ENCODE assay signal across 20 cellular contexts in the genomic region with DNA sequence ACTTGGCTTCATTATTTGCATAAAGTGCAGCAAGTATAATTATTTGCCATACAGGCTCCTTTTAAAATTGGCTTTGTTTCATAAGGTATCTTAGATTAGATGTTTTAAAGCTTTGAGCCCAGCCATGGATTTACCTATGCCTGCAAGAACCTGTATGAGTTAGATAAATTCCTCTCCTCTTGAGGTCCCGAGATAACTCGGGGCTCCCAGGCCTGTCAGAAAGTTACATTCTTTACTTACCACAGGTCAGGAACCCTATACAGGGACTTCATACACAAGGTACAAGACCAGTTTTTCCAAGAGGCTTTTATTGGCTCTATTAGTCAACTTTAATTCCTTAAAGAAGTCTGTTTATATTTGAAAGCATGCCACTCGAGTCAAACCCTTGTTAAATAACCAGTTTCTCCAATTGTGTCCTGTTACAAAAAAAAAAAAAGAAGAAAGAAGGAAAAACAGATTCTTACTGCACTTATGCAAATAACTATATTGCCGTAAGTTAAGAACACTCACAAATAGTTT. TPM values are rescaled to one million over a fixed set of nuclear protein-coding genes. Genes with fewer than 3 reads are reported as not detected.
DNase-seq lines count a peak whose midpoint lies in the region; ATAC-seq and TF ChIP-seq lines count a peak whose summit lies in the region.
"Had no signal": no experiment of that assay in that cellular context is flagged by ENCODE, and none has a peak within 500 bp of the region (broad histone marks: within the 10 kb centered on the region; RNA-seq: fewer than 3 reads in every experiment).

No MANE protein-coding gene starts in this region.

- no peak for TF ChIP-seq POLR2A in HCT116 (IDR thresholded peaks at IDR 0.05; ENCODE audit: borderline replicate concordance, extremely low read depth, insufficient read depth, insufficient read length)
- TF ChIP-seq POLR2A in right lobe of liver (IDR thresholded peaks at IDR 0.05) = no peak

- H3K36me3 ChIP-seq in HCT116 (ENCODE audit: control insufficient read depth in 1 of 2, insufficient read depth in 2 of 2, low read length in 2 of 2) = no peaks in the 10 kb centered on the region
- no peaks in the 10 kb centered on the region for H3K36me3 ChIP-seq in Panc1 (ENCODE audit: control insufficient read depth, insufficient read depth, low read length)
- H3K36me3 ChIP-seq in smooth muscle cell (ENCODE audit: low read depth) = no peaks in the 10 kb centered on the region
- peaks cover 0 to 4% (median 0%) of the 10 kb centered on the region in 4 donors for H3K36me3 ChIP-seq in right lobe of liver
- H3K36me3 ChIP-seq: BE2C had no signal

- TF ChIP-seq CTCF in HCT116 (IDR thresholded peaks at IDR 0.05 in 2 of 3, conservative IDR thresholded peaks at IDR 0.05 in 1 of 3; ENCODE audit: borderline replicate concordance in 1 of 3, insufficient read depth in 1 of 3, low read depth in 2 of 3, low read length in 2 of 3) (no peak), Panc1 (IDR thresholded peaks at IDR 0.05) (no peak), foreskin keratinocyte (conservative IDR thresholded peaks at IDR 0.05) (no peak), smooth muscle cell (IDR thresholded peaks at IDR 0.05; ENCODE audit: borderline replicate concordance, insufficient read depth, poor library complexity, severe bottlenecking) (no peak), right lobe of liver (IDR thresholded peaks at IDR 0.05) (no peak)

- H3K27ac ChIP-seq in HCT116 (ENCODE audit: low read depth, low read length) (peak overlapping the region; percentile 100), Panc1 (ENCODE audit: low read length) (peak overlapping the region; percentile 94), foreskin keratinocyte (peak overlapping the region; percentile 92), smooth muscle cell (ENCODE audit: low read depth) (peak overlapping the region; percentile 80), right lobe of liver (no peak overlapping the region)

- H3K9me2 ChIP-seq in HCT116 (ENCODE audit: insufficient read depth) = no peaks in the 10 kb centered on the region

- intact Hi-C loops in HCT116 (cut with micrococcal nuclease) (loop anchor here (10.0 kb wide), 2 partner anchors 56 to 336 kb away; no protein-coding TSS in a partner anchor), Panc1 (cut with micrococcal nuclease; ENCODE audit: unreplicated experiment) (no loop called here), right lobe of liver (cut with DNase I) (no loop called here)

- 51% methylated on average over 4 of the region's 4 CpGs for WGBS in smooth muscle cell (ENCODE audit: low lambda C conversion rate)
- WGBS in right lobe of liver (ENCODE audit: insufficient coverage, low coverage, low lambda C conversion rate, missing lambda C conversion rate) = 68% methylated on average over 4 of the region's 4 CpGs

- CTCF ChIA-PET in HCT116 (lab: Charles Lee) (interaction anchor here (1.4 kb wide), 1 partner anchor 9 kb away, joined by 8 read pairs; no protein-coding TSS in a partner anchor), Panc1 (lab: Charles Lee) (no interaction called here)

- H3K79me2 ChIP-seq in HCT116 (ENCODE audit: insufficient read depth, low read length) (no peaks in the 10 kb centered on the region), smooth muscle cell (ENCODE audit: low read depth) (no peaks in the 10 kb centered on the region)

- peaks cover 3% of the 10 kb centered on the region for H3F3A ChIP-seq in smooth muscle cell (ENCODE audit: low read depth)

- peaks cover 55 to 94% of the 10 kb centered on the region in 2 experiments for H3K4me1 ChIP-seq in HCT116 (ENCODE audit: control insufficient read depth in 1 of 2, insufficient read depth in 2 of 2, low read length in 2 of 2)
- peaks cover 78% of the 10 kb centered on the region for H3K4me1 ChIP-seq in Panc1 (ENCODE audit: control insufficient read depth, insufficient read depth, low read length)
- H3K4me1 ChIP-seq in foreskin keratinocyte = peaks cover 28% of the 10 kb centered on the region
- peaks cover 35% of the 10 kb centered on the region for H3K4me1 ChIP-seq in smooth muscle cell (ENCODE audit: low read depth)
- H3K4me1 ChIP-seq in right lobe of liver = peaks cover 0 to 26% (median 5%) of the 10 kb centered on the region in 4 donors

- ATAC-seq in HCT116 (no peak), Panc1 (no peak), foreskin keratinocyte (no peak), right lobe of liver (no peak), HG03025 (IDR thresholded peaks at IDR 0.05; ENCODE audit: low FRiP score, unreplicated experiment) (no peak)
- ATAC-seq: GM12878, GM23338, HepG2 had no signal

- POLR2A ChIA-PET in HCT116 (lab: Charles Lee) (interaction anchor here (1.2 kb wide), 1 partner anchor 7 kb away, joined by 4 read pairs; no protein-coding TSS in a partner anchor), Panc1 (lab: Charles Lee) (no interaction called here)

- H3K4me2 ChIP-seq in HCT116 (ENCODE audit: low read length) = peak overlapping the region; percentile 96
- peak overlapping the region; percentile 23 for H3K4me2 ChIP-seq in smooth muscle cell

- H3K9me3 ChIP-seq in HCT116 (ENCODE audit: control insufficient read depth in 1 of 2, insufficient read depth in 1 of 2, low read depth in 1 of 2, low read length in 2 of 2) = no peaks in the 10 kb centered on the region
- no peaks in the 10 kb centered on the region for H3K9me3 ChIP-seq in Panc1 (ENCODE audit: control insufficient read depth, insufficient read depth, low read depth, low read length)
- H3K9me3 ChIP-seq in smooth muscle cell (replicated peaks; ENCODE audit: low read depth) = no peaks in the 10 kb centered on the region
- H3K9me3 ChIP-seq in right lobe of liver = no peaks in the 10 kb centered on the region
- H3K9me3 ChIP-seq: BE2C had no signal

- H3K27me3 ChIP-seq in HCT116 (ENCODE audit: insufficient read depth, low read length) (no peaks in the 10 kb centered on the region), Panc1 (ENCODE audit: control insufficient read depth, insufficient read depth, low read length) (no peaks in the 10 kb centered on the region), foreskin keratinocyte (no peaks in the 10 kb centered on the region), smooth muscle cell (ENCODE audit: low read depth) (no peaks in the 10 kb centered on the region), right lobe of liver (no peaks in the 10 kb centered on the region)
- H3K27me3 ChIP-seq: BE2C had no signal

- no TSS peak for BruUV-seq in HCT116 (replicated peaks; lab: Mats Ljungman, UMichigan)
- BruUV-seq in Panc1 (replicated peaks; lab: Mats Ljungman, UMichigan) = no TSS peak

- RAD21 ChIA-PET in HCT116 (lab: Charles Lee; ENCODE audit: low non-redundant PET in 1 of 2, low total read pairs in 2 of 2, uncharacterized antibody in 2 of 2, unreplicated experiment in 2 of 2) = no interaction called here

- TF ChIP-seq RAD21 in HCT116 (IDR thresholded peaks at IDR 0.05; ENCODE audit: low read depth) = no peak

- H3K4me3 ChIP-seq in HCT116 (replicated peaks in 1 of 2; ENCODE audit: low read depth in 1 of 2, low read length in 2 of 2) = peak overlapping the region in 1 of 2 experiments; percentile 67; a peak in 2 of 4 replicates
- no peak overlapping the region for H3K4me3 ChIP-seq in Panc1 (ENCODE audit: low read depth in 2 of 2, low read length in 2 of 2)
- H3K4me3 ChIP-seq in smooth muscle cell = no peak overlapping the region
- H3K4me3 ChIP-seq in right lobe of liver = no peak overlapping the region
- H3K4me3 ChIP-seq: GM12878, GM23338 had no signal

- no peak for DNase-seq in HCT116 (ENCODE audit: low read depth, low spot score)
- no peak for DNase-seq in Panc1 (ENCODE audit: low read depth, low spot score)
- DNase-seq in foreskin keratinocyte = peak in 1 of 2 donors; percentile 27
- DNase-seq in smooth muscle cell (lab: John Stamatoyannopoulos, UW; ENCODE audit: unreplicated experiment) = no peak
- DNase-seq in right lobe of liver = no peak
- no peak for DNase-seq in HuH-7.5 (ENCODE audit: low spot score)
- DNase-seq: BE2C; CD4-positive, alpha-beta memory T cell; DMS79; GDM1; MM.1S; NCI-H1092 treated with DMSO at 0.1 percent for 48 hours; NCI-H1694; NCI-H2227 treated with DMSO at 0.1 percent for 48 hours; NCI-H524; SHP77 had no signal

- H3K9ac ChIP-seq in HCT116 (ENCODE audit: low read length) (peak overlapping the region; percentile 84), smooth muscle cell (ENCODE audit: low read depth) (no peak overlapping the region)

- H2AFZ ChIP-seq in HCT116 (ENCODE audit: low read depth, low read length, poor library complexity, severe bottlenecking) = peak overlapping the region; percentile 20
- no peak overlapping the region for H2AFZ ChIP-seq in smooth muscle cell (ENCODE audit: low read depth)
- H2AFZ ChIP-seq: GM23338 had no signal

- in situ Hi-C loops in Panc1 (cut with HindIII; ENCODE audit: low pct_unique_long_range_greater_than_20kb, low sequenced_read_pairs) = no loop called here

- H4K20me1 ChIP-seq in HCT116 (ENCODE audit: insufficient read depth) = no peaks in the 10 kb centered on the region
- H4K20me1 ChIP-seq in smooth muscle cell (ENCODE audit: low read depth) = no peaks in the 10 kb centered on the region

RNA-seq across cellular contexts. Expression of gene C1QTNF6, which starts 2.3 kb away (rescaled TPM):
- total RNA-seq in HCT116 (2021; ENCODE audit: unreplicated experiment) (15.2 TPM), Panc1 (2021; ENCODE audit: unreplicated experiment) (25.0 TPM), foreskin keratinocyte (11.3 and 12.6 TPM in 2 replicates), smooth muscle cell (11.8 and 14.3 TPM in 2 replicates), right lobe of liver (10 to 100 TPM in 2 of 6 experiments, 1 to 10 TPM in 4; 3.3 to 12.6 (median 6.3) TPM)
- polyA plus RNA-seq in HCT116 (2012) = 9.4 and 13.4 TPM in 2 replicates
- 24.0 TPM for polyA plus RNA-seq in Panc1 (2012; ENCODE audit: insufficient read length)
- polyA plus RNA-seq in foreskin keratinocyte (14.9 and 17.3 TPM in 2 replicates), smooth muscle cell (26.8 and 33.6 TPM in 2 replicates)

RNA-seq across cellular contexts. Expression of gene SSTR3, which starts 22.0 kb away (rescaled TPM):
- total RNA-seq in HCT116 (2021; ENCODE audit: unreplicated experiment) = not detected
- 0.04 TPM in 1 of 2 replicates, not detected in the other for polyA plus RNA-seq in HCT116 (2012)
- total RNA-seq in Panc1 (2021; ENCODE audit: unreplicated experiment) = 0.08 TPM
- not detected for polyA plus RNA-seq in Panc1 (2012; ENCODE audit: insufficient read length)
- not detected in 2 replicates for total RNA-seq in foreskin keratinocyte
- not detected in 2 replicates for polyA plus RNA-seq in foreskin keratinocyte
- total RNA-seq in smooth muscle cell = not detected in 2 replicates
- polyA plus RNA-seq in smooth muscle cell = not detected in 2 replicates
- total RNA-seq in right lobe of liver = not detected
- polyA plus RNA-seq: GM23338 had no signal

RNA-seq across cellular contexts. Expression of gene IL2RB, which starts 40.6 kb away (rescaled TPM):
- total RNA-seq in HCT116 (2021; ENCODE audit: unreplicated experiment) = 0.30 TPM
- 0.20 and 0.21 TPM in 2 replicates for polyA plus RNA-seq in HCT116 (2012)
- 1.0 TPM for total RNA-seq in Panc1 (2021; ENCODE audit: unreplicated experiment)
- 0.59 TPM for polyA plus RNA-seq in Panc1 (2012; ENCODE audit: insufficient read length)
- 0.04 and 0.10 TPM in 2 replicates for total RNA-seq in foreskin keratinocyte
- polyA plus RNA-seq in foreskin keratinocyte = 0.06 and 0.10 TPM in 2 replicates
- 0.76 and 1.1 TPM in 2 replicates for total RNA-seq in smooth muscle cell
- 3.6 and 3.8 TPM in 2 replicates for polyA plus RNA-seq in smooth muscle cell
- 1 to 10 TPM; 1.2 to 8.6 (median 2.0) TPM for total RNA-seq in right lobe of liver
- total RNA-seq: HepG2 had no signal
- polyA plus RNA-seq: HepG2 had no signal

RNA-seq across cellular contexts. Expression of gene RAC2, which starts 53.7 kb away (rescaled TPM):
- total RNA-seq in HCT116 (2021; ENCODE audit: unreplicated experiment) (62.0 TPM), Panc1 (2021; ENCODE audit: unreplicated experiment) (1.5 TPM), foreskin keratinocyte (75.9 and 77.0 TPM in 2 replicates), smooth muscle cell (3.6 and 6.5 TPM in 2 replicates), right lobe of liver (10 to 100 TPM in 1 of 6 experiments, 1 to 10 TPM in 5; 3.4 to 12.9 (median 6.5) TPM)
- 122 and 124 TPM in 2 replicates for polyA plus RNA-seq in HCT116 (2012)
- 0.55 TPM for polyA plus RNA-seq in Panc1 (2012; ENCODE audit: insufficient read length)
- polyA plus RNA-seq in foreskin keratinocyte (116 and 117 TPM in 2 replicates), smooth muscle cell (3.3 and 4.0 TPM in 2 replicates)
- total RNA-seq: HepG2 had no signal

Comparison
In these comparisons a context has a peak if more than half of its experiments do, and no peak if none do; other contexts are left out.
1. H3K27ac ChIP-seq: peak in HCT116 (single experiment), Panc1 (single experiment), foreskin keratinocyte (single experiment) and smooth muscle cell (single experiment); none in right lobe of liver (0 of 3).